Comparison of ENCODE assay signal across 31 cellular contexts in the genomic region with DNA sequence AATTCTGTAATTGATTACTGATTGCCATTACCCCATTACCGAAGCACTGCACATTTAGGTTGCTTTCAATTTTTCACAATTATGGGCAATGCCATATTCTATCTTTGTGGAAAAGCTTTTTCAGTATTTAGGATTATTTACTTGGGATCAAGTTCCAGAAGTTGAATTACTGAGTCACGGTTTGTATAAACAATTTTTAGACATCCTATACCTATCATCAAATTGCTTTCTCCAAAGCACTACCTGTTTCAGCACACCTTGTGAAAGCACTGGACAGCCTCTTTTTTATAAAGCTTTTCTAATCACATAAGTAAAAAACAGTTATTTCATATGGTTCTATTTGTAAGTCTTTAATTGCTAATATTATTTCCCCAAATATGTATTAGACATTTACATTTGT.
"Had no signal": no experiment of that assay in that cellular context is flagged by ENCODE, and none has a peak within 500 bp of the region (broad histone marks: within the 10 kb centered on the region; RNA-seq: fewer than 3 reads in every experiment).

No MANE protein-coding gene starts in this region.

- H3K4me1 ChIP-seq: foreskin keratinocyte, gastrocnemius medialis, heart left ventricle had no signal

- H3K9me3 ChIP-seq: esophagus muscularis mucosa, gastrocnemius medialis, heart left ventricle had no signal

- ATAC-seq: activated CD4-positive, CD25-positive, alpha-beta regulatory T cell treated with anti-CD3 and anti-CD28 coated beads, Interleukin-2, amount 50 U/mL, for 24 hours; activated CD8-positive, alpha-beta T cell treated with anti-CD3 and anti-CD28 coated beads for 36 hours; activated T-cell treated with anti-CD3 and anti-CD28 coated beads, Interleukin-2, amount 50 U/mL, for 4 hours; activated T-helper 17 cell treated with anti-CD3 and anti-CD28 coated beads, Interleukin-2, amount 50 U/mL, for 72 hours; effector memory CD8-positive, alpha-beta T cell; foreskin keratinocyte; gastrocnemius medialis; heart left ventricle had no signal

- H3K36me3 ChIP-seq: brain microvascular endothelial cell, esophagus muscularis mucosa, gastrocnemius medialis, heart left ventricle, WERI-Rb-1 had no signal

- H3K27ac ChIP-seq: brain microvascular endothelial cell, esophagus muscularis mucosa, foreskin keratinocyte, gastrocnemius medialis, heart left ventricle, WERI-Rb-1 had no signal

- FAIRE-seq: astrocyte, colon had no signal

- H3K27me3 ChIP-seq: brain microvascular endothelial cell, esophagus muscularis mucosa, foreskin keratinocyte, gastrocnemius medialis had no signal

- H3K4me3 ChIP-seq: esophagus muscularis mucosa, gastrocnemius medialis, heart left ventricle had no signal

- DNase-seq: activated B cell treated with CpG ODN at 0.5 μM for 24 hours; activated CD4-positive, alpha-beta T cell treated with anti-CD3 and anti-CD28 coated beads for 48 hours; activated CD4-positive, alpha-beta T cell treated with anti-CD3 and anti-CD28 coated beads, Interleukin-2, amount 50 U/mL, for 1 hour; activated CD4-positive, alpha-beta T cell treated with anti-CD3 and anti-CD28 coated beads, Interleukin-2, amount 50 U/mL, for 48 hours; activated CD8-positive, alpha-beta memory T cell treated with anti-CD3 and anti-CD28 coated beads for 24 hours; activated CD8-positive, alpha-beta T cell treated with anti-CD3 and anti-CD28 coated beads for 36 hours; activated effector memory CD4-positive, alpha-beta T cell treated with Interleukin-2 at 50 U/mL for 16 hours; activated gamma-delta T cell treated with Interleukin-2 at 50 U/mL for 16 hours; activated naive CD4-positive, alpha-beta T cell treated with anti-CD3 and anti-CD28 coated beads, Interleukin-2, amount 50 U/mL, for 16 hours; activated naive CD4-positive, alpha-beta T cell treated with Interleukin-2 at 50 U/mL for 16 hours; activated T-cell treated with anti-CD3 and anti-CD28 coated beads, Interleukin-2, amount 50 U/mL, for 4 hours; amniotic stem cell; anterior cingulate cortex; brain microvascular endothelial cell; caudate nucleus; cortex of kidney; dermis blood vessel endothelial cell; effector CD4-positive, alpha-beta T cell; effector memory CD8-positive, alpha-beta T cell; erythroblast; foreskin keratinocyte; gastrocnemius medialis; glutamatergic neuron; heart left ventricle; T1000; WERI-Rb-1 had no signal
